ENCODE assay signal across 1 cellular context in the genomic region with DNA sequence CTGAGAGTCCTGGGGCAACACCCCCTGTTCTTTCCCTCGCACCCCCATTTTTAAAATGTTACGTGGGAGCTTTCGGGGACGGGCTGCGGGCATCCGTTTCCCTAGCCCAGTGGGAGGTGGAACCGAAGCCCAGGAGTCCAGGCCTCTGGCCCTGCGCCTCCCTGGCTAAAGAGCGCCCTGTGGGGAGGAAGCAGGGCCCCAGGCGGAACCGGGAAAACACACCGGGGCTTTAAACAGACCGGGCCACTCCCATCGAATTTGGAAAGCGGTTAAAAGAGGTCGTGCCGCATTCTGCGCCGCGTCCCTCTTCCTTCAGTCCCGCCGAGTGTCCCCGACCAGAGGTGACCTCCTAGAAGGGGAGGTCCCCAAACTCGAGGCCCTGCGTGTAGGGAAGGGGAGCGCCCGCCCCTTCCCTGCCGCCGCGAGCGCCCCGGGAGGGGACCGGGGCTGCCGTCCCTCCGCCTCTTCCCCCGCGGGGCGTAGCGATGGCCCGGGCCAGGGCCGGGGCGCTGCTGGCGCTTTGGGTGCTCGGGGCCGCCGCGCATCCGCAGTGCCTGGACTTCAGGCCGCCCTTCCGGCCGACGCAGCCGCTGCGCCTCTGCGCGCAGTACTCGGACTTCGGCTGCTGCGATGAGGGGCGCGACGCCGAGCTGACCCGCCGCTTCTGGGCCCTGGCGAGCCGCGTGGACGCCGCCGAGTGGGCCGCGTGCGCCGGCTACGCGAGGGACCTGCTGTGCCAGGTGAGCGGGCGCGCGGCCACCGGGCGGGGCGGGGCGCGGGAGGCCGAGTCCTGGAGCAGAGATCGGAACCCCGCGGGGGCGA.
A peak's percentile ranks its signal among the peaks of the same experiment; 100 is the strongest.
TF ChIP-seq lines count a peak whose summit lies in the region.

HHIPL1 (plus strand) TSS at position 407 of the 822 bp plus-strand sequence; CDS start at position 486, 79 bp downstream.

TF ChIP-seq in H1, 55 proteins besides CTCF, POLR2A, EP300 and RAD21 (continued from another document):
- peak; percentile 43; the same call in 1 of the 2 replicates for TF ChIP-seq SUZ12 (IDR thresholded peaks at IDR 0.05; ENCODE audit: low read length)
- TF ChIP-seq CBX8 (IDR thresholded peaks at IDR 0.05; ENCODE audit: borderline replicate concordance, low read depth, low read length) = no peak
- TF ChIP-seq KDM4A (IDR thresholded peaks at IDR 0.05; ENCODE audit: low read depth, low read length, severe bottlenecking) = peak; percentile 83
- peak; percentile 56 for TF ChIP-seq EZH2 (IDR thresholded peaks at IDR 0.05; ENCODE audit: low read depth, low read length, severe bottlenecking)
- TF ChIP-seq, protein P1, sequence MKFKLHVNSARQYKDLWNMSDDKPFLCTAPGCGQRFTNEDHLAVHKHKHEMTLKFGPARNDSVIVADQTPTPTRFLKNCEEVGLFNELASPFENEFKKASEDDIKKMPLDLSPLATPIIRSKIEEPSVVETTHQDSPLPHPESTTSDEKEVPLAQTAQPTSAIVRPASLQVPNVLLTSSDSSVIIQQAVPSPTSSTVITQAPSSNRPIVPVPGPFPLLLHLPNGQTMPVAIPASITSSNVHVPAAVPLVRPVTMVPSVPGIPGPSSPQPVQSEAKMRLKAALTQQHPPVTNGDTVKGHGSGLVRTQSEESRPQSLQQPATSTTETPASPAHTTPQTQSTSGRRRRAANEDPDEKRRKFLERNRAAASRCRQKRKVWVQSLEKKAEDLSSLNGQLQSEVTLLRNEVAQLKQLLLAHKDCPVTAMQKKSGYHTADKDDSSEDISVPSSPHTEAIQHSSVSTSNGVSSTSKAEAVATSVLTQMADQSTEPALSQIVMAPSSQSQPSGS (IDR thresholded peaks at IDR 0.05; ENCODE audit: low read length) = no peak
- TF ChIP-seq CTBP2 (IDR thresholded peaks at IDR 0.05; ENCODE audit: borderline replicate concordance, insufficient read depth, insufficient read length, low read length) = no peak
- peak; percentile 83 for TF ChIP-seq MAX (IDR thresholded peaks at IDR 0.05)
